Comparison of ENCODE assay signal across 8 cellular contexts in genomic region chr1:94961994-94962744, GRCh38. TPM values are rescaled to one million over a fixed set of nuclear protein-coding genes. Genes with fewer than 3 reads are reported as not detected.
DNase-seq lines count a peak whose midpoint lies in the region; ATAC-seq and TF ChIP-seq lines count a peak whose summit lies in the region.

No MANE protein-coding gene starts in this region.

- no peaks in the 10 kb centered on the region for H3K9me3 Mint-ChIP-seq in T-helper 2 cell treated with Interferon-gamma antibody and Interleukin-4, amounts not matched to agents 5 μg/mL and 100 μg/mL, for 36 hours
- no peaks in the 10 kb centered on the region for H3K9me3 Mint-ChIP-seq in activated CD8-positive, alpha-beta T cell treated with anti-CD3 and anti-CD28 coated beads, Interleukin-2, amount 10 ng/mL, durations not matched to agents 7 days and 5 days (ENCODE audit: insufficient read depth)

- WGBS in testis, 2 donors, result 37 to 47% methylated on average over 5 of the region's 5 CpGs

- H3K4me1 Mint-ChIP-seq in T-helper 2 cell treated with Interferon-gamma antibody and Interleukin-4, amounts not matched to agents 5 μg/mL and 100 μg/mL, for 36 hours (ENCODE audit: low read depth), result peaks cover 4% of the 10 kb centered on the region
- peaks cover 19% of the 10 kb centered on the region for H3K4me1 Mint-ChIP-seq in activated CD8-positive, alpha-beta T cell treated with anti-CD3 and anti-CD28 coated beads, Interleukin-2, amount 10 ng/mL, durations not matched to agents 7 days and 5 days (ENCODE audit: low read depth)

- no peaks in the 10 kb centered on the region for H3K36me3 ChIP-seq in testis (ENCODE audit: low read depth, missing control alignments)

- TF ChIP-seq CTCF in testis (IDR thresholded peaks at IDR 0.05), result no peak

- peak overlapping the region; percentile 97 for H3K27ac Mint-ChIP-seq in T-helper 2 cell treated with Interferon-gamma antibody and Interleukin-4, amounts not matched to agents 5 μg/mL and 100 μg/mL, for 36 hours
- H3K27ac Mint-ChIP-seq in activated CD8-positive, alpha-beta T cell treated with anti-CD3 and anti-CD28 coated beads, Interleukin-2, amount 10 ng/mL, durations not matched to agents 7 days and 5 days, result peak overlapping the region; percentile 95

- peak overlapping the region; percentile 25 to 33 for H3K4me3 ChIP-seq in testis

- no peak for ATAC-seq in activated CD8-positive, alpha-beta T cell treated with anti-CD3 and anti-CD28 coated beads, Interleukin-2, amount 10 ng/mL, durations not matched to agents 7 days and 5 days
- ATAC-seq in HG02885 (IDR thresholded peaks at IDR 0.05; ENCODE audit: poor library complexity, unreplicated experiment) (no peak), HG03196 (IDR thresholded peaks at IDR 0.05; ENCODE audit: unreplicated experiment) (no peak)

- no peaks in the 10 kb centered on the region for H3K27me3 Mint-ChIP-seq in T-helper 2 cell treated with Interferon-gamma antibody and Interleukin-4, amounts not matched to agents 5 μg/mL and 100 μg/mL, for 36 hours (ENCODE audit: low read depth)
- no peaks in the 10 kb centered on the region for H3K27me3 Mint-ChIP-seq in activated CD8-positive, alpha-beta T cell treated with anti-CD3 and anti-CD28 coated beads, Interleukin-2, amount 10 ng/mL, durations not matched to agents 7 days and 5 days (ENCODE audit: low read depth)

- CTCF ChIA-PET in activated CD8-positive, alpha-beta T cell treated with anti-CD3 and anti-CD28 coated beads, Interleukin-2, amount 10 ng/mL, durations not matched to agents 7 days and 5 days (lab: Charles Lee), result interaction anchor here (0.6 to 2.8 kb wide), 5 partner anchors 14 to 536 kb away, joined by 3 to 8 read pairs (median 3); no protein-coding TSS in a partner anchor

- intact Hi-C loops in testis (cut with DNase I; ENCODE audit: low total_unique reads), result no loop called here

- H3K27me3 ChIP-seq in testis, result no peaks in the 10 kb centered on the region

- peak overlapping the region; percentile 86 for H3K4me3 Mint-ChIP-seq in T-helper 2 cell treated with Interferon-gamma antibody and Interleukin-4, amounts not matched to agents 5 μg/mL and 100 μg/mL, for 36 hours
- H3K4me3 Mint-ChIP-seq in activated CD8-positive, alpha-beta T cell treated with anti-CD3 and anti-CD28 coated beads, Interleukin-2, amount 10 ng/mL, durations not matched to agents 7 days and 5 days, result peak overlapping the region; percentile 76

- H3K9me3 ChIP-seq in testis, result no peaks in the 10 kb centered on the region

- no peak for DNase-seq in T-helper 2 cell treated with Interferon-gamma antibody and Interleukin-4, amounts not matched to agents 5 μg/mL and 100 μg/mL, for 36 hours (ENCODE audit: low spot score)
- no peak for DNase-seq in T-helper 2 cell
- no peak for DNase-seq in activated CD8-positive, alpha-beta T cell treated with anti-CD3 and anti-CD28 coated beads, Interleukin-2, amount 10 ng/mL, durations not matched to agents 7 days and 5 days
- DNase-seq in kidney tubule cell (ENCODE audit: low spot score), result peak; percentile 25
- DNase-seq in testis, result no peak
- no peak for DNase-seq in COLO668 (lab: John Stamatoyannopoulos, UW; ENCODE audit: unreplicated experiment)

- H3K27ac ChIP-seq in testis, result peak overlapping the region; percentile 22 to 90

- POLR2A ChIA-PET in activated CD8-positive, alpha-beta T cell treated with anti-CD3 and anti-CD28 coated beads, Interleukin-2, amount 10 ng/mL, durations not matched to agents 7 days and 5 days (lab: Charles Lee), result interaction anchor here (1.0 kb wide), 1 partner anchor 272 kb away, joined by 3 read pairs; the partner anchor contains the start of gene RWDD3

- H3K36me3 Mint-ChIP-seq in T-helper 2 cell treated with Interferon-gamma antibody and Interleukin-4, amounts not matched to agents 5 μg/mL and 100 μg/mL, for 36 hours (ENCODE audit: low read depth), result peaks cover 1% of the 10 kb centered on the region
- H3K36me3 Mint-ChIP-seq in activated CD8-positive, alpha-beta T cell treated with anti-CD3 and anti-CD28 coated beads, Interleukin-2, amount 10 ng/mL, durations not matched to agents 7 days and 5 days (ENCODE audit: low read depth), result no peaks in the 10 kb centered on the region

- peaks cover 3% of the 10 kb centered on the region for H3K4me1 ChIP-seq in testis

- TF ChIP-seq POLR2A in testis (IDR thresholded peaks at IDR 0.05), result no peak

RNA-seq across cellular contexts. Expression of gene CNN3, which starts 35.3 kb away (rescaled TPM):
- total RNA-seq in activated CD8-positive, alpha-beta T cell treated with anti-CD3 and anti-CD28 coated beads, Interleukin-2, amount 10 ng/mL, durations not matched to agents 7 days and 5 days, result 1 to 10 TPM; 6.1 to 7.2 TPM
- 10 to 100 TPM; 45.9 to 61.4 TPM for total RNA-seq in testis
- 114 TPM for polyA plus RNA-seq in testis (ENCODE audit: insufficient read depth, low read depth, low replicate concordance)

Comparison
In these comparisons a context has a peak if more than half of its experiments do, and no peak if none do; other contexts are left out.
1. RNA of gene CNN3, which starts 35.3 kb away (total RNA-seq): 45.9 to 61.4 TPM in testis; 6.1 to 7.2 TPM in activated CD8-positive, alpha-beta T cell treated with anti-CD3 and anti-CD28 coated beads, Interleukin-2, amount 10 ng/mL, durations not matched to agents 7 days and 5 days; every median in the first group is over 4 times any median in the second.